Comparison of ENCODE assay signal across 10 cellular contexts in genomic region chr3:179438836-179439235, GRCh38. TPM values are rescaled to one million over a fixed set of nuclear protein-coding genes. Genes with fewer than 3 reads are reported as not detected.
DNase-seq lines count a peak whose midpoint lies in the region; ATAC-seq and TF ChIP-seq lines count a peak whose summit lies in the region.
"Had no signal": no experiment of that assay in that cellular context is flagged by ENCODE, and none has a peak within 500 bp of the region (broad histone marks: within the 10 kb centered on the region; RNA-seq: fewer than 3 reads in every experiment).

No MANE protein-coding gene starts in this region.

- TF ChIP-seq POLR2A in Raji (IDR thresholded peaks at IDR 0.05; ENCODE audit: insufficient read depth, low read depth, low read length), result peak; percentile 60

- H3F3A ChIP-seq in DOHH2 (ENCODE audit: control insufficient read depth, insufficient read depth), result peaks cover 29% of the 10 kb centered on the region

- H3K4me2 ChIP-seq in DOHH2 (ENCODE audit: low read length), result peak overlapping the region; percentile 68

- H3K27ac ChIP-seq in DOHH2 (ENCODE audit: low read depth, low read length), result peak overlapping the region; percentile 86

- H3K27me3 ChIP-seq in DOHH2 (ENCODE audit: control insufficient read depth, low read length), result no peaks in the 10 kb centered on the region

- H4K20me1 ChIP-seq in DOHH2 (ENCODE audit: control insufficient read depth, insufficient read depth, low read depth, low read length), result no peaks in the 10 kb centered on the region

- no peaks in the 10 kb centered on the region for H3K9me3 ChIP-seq in DOHH2 (ENCODE audit: control insufficient read depth, insufficient read depth, low read length)

- peak overlapping the region; percentile 59 for H3K4me3 ChIP-seq in DOHH2 (ENCODE audit: low read length)

- H3K36me3 ChIP-seq in DOHH2 (ENCODE audit: control insufficient read depth, low read length), result peaks cover 6% of the 10 kb centered on the region; the same call in 1 of the 2 replicates

- H3K79me2 ChIP-seq in DOHH2 (ENCODE audit: control insufficient read depth, low read length), result peaks cover 69% of the 10 kb centered on the region

- no peak for TF ChIP-seq CTCF in DOHH2 (IDR thresholded peaks at IDR 0.05; ENCODE audit: low read depth, low read length, poor library complexity, severe bottlenecking)

- DNase-seq in HT-29 (ENCODE audit: low spot score) (no peak), AG08396 (ENCODE audit: low spot score) (no peak)
- DNase-seq in activated CD4-positive, alpha-beta T cell treated with anti-CD3 and anti-CD28 coated beads, Interleukin-2, amount 50 U/mL, for 1 hour, result no peak
- DNase-seq in activated CD4-positive, alpha-beta T cell treated with anti-CD3 and anti-CD28 coated beads, Interleukin-2, amount 50 U/mL, for 4 hours, result no peak
- DNase-seq: stimulated activated naive CD4-positive, alpha-beta T cell had no signal

- peak; percentile 84 for ATAC-seq in GM19452 (IDR thresholded peaks at IDR 0.05; ENCODE audit: unreplicated experiment)
- peak; percentile 92 for ATAC-seq in HG03025 (IDR thresholded peaks at IDR 0.05; ENCODE audit: low FRiP score, unreplicated experiment)
- ATAC-seq: Panc1 had no signal

- H3K4me1 ChIP-seq in DOHH2 (ENCODE audit: control insufficient read depth, low read length), result peaks cover 68% of the 10 kb centered on the region

- H3K9me2 ChIP-seq in DOHH2 (replicated peaks; ENCODE audit: control insufficient read depth, low read length), result no peaks in the 10 kb centered on the region

RNA-seq across cellular contexts. Expression of gene GNB4, which starts 12.4 kb away (rescaled TPM):
- total RNA-seq in HT-29 (2014; rRNA removed; shearing (Covaris generic)), result not detected in 2 replicates
